ENCODE assay signal across 8 cellular contexts in the genomic region with DNA sequence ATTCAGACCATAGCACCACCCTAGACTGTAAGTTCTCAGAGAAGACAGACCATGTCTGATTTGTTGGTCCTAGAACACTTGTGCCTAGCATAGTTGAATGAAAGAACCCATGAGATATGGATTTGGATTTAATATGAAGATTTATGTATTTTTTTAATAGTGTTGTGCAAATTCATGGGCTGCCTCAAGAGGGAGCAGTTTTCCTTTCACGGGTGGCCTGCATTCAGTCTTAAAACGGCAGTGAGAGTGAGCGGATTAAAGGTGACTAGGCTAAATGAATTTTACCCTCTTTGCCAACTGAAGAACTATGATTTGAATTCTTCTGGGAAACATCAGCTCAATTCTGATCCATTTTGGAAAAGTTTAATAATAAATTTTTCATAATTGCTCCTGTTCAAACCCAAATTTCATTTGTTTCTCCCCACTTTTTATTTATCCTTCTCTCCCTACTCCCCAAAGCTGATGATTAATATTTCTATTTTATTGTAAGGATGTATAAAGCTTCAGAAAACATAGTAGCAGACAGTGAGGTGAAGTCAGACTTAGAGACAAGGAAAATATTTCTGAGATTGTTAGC.
DNase-seq lines count a peak whose midpoint lies in the region; ATAC-seq and TF ChIP-seq lines count a peak whose summit lies in the region.

No MANE protein-coding gene starts in this region.

- no peaks in the 10 kb centered on the region for H3K27me3 ChIP-seq in HL-60 (ENCODE audit: insufficient read depth, poor library complexity, severe bottlenecking)
- H3K27me3 ChIP-seq in SJCRH30, result no peaks in the 10 kb centered on the region

- no peaks in the 10 kb centered on the region for H3K4me1 ChIP-seq in SJCRH30

- no peaks in the 10 kb centered on the region for H3K36me3 ChIP-seq in SJCRH30

- no peak overlapping the region for H3K4me3 ChIP-seq in HL-60 (replicated peaks; ENCODE audit: insufficient read depth, low read length)
- no peak overlapping the region for H3K4me3 ChIP-seq in SJCRH30

- ATAC-seq in GM19328 (IDR thresholded peaks at IDR 0.05; ENCODE audit: unreplicated experiment), result peak; percentile 57
- ATAC-seq in HG03571 (IDR thresholded peaks at IDR 0.05; ENCODE audit: unreplicated experiment), result no peak

- TF ChIP-seq CTCF in HL-60 (IDR thresholded peaks at IDR 0.05; ENCODE audit: insufficient read depth, low read length), result peak; percentile 61

- no peak overlapping the region for H3K27ac ChIP-seq in HL-60 (replicated peaks)
- H3K27ac ChIP-seq in SJCRH30, result no peak overlapping the region

- no peaks in the 10 kb centered on the region for H3K9me3 ChIP-seq in SJCRH30 (replicated peaks)

- DNase-seq in DMS 273 (lab: John Stamatoyannopoulos, UW; ENCODE audit: unreplicated experiment) (peak; percentile 67), DMS 273 treated with DMSO at 0.1 percent for 48 hours (lab: John Stamatoyannopoulos, UW) (no peak), HL-60 (ENCODE audit: low read depth in 1 of 2, low spot score in 1 of 2) (no peak), SJCRH30 (peak; percentile 9 to 53), germinal center (ENCODE audit: low spot score) (peak; percentile 17), NCI-H187 (lab: John Stamatoyannopoulos, UW) (no peak)

Comparison
In these comparisons a context has a peak if more than half of its experiments do, and no peak if none do; other contexts are left out.
1. DNase-seq: peak in DMS 273 (single experiment), SJCRH30 (2 of 2) and germinal center (single experiment); none in DMS 273 treated with DMSO at 0.1 percent for 48 hours (single experiment), HL-60 (0 of 2) and NCI-H187 (0 of 2).